ENCODE assay signal across 15 cellular contexts in the genomic region with DNA sequence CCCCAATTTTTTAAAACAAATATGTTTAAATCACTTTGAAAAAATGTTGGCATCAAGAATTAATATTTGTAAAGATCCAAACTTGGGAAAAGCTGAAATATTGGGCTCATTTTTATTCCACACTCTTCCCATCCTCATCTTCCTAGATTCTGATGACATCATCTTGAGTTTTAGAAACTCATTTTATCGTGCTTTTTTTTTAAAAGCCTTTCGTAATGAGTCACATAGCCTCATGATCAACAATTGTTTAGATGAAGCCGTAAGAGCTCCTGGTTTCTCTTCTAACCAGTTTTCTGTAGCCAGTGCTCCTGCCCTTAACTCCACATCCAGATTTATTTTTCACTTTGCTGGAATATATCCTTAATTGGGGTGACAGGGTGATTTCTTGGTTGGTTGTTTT.
DNase-seq lines count a peak whose midpoint lies in the region; ATAC-seq, FAIRE-seq and TF ChIP-seq lines count a peak whose summit lies in the region.
"Had no signal": no experiment of that assay in that cellular context is flagged by ENCODE, and none has a peak within 500 bp of the region (broad histone marks: within the 10 kb centered on the region; RNA-seq: fewer than 3 reads in every experiment).

No MANE protein-coding gene starts in this region.

- no peak for TF ChIP-seq CTCF in fibroblast of lung (conservative IDR thresholded peaks at IDR 0.05 in 1 of 2, IDR thresholded peaks at IDR 0.05 in 1 of 2; ENCODE audit: low read depth in 1 of 2, low read length in 2 of 2)

- peak; percentile 42 for ATAC-seq in activated T-helper 17 cell treated with anti-CD3 and anti-CD28 coated beads, Interleukin-2, amount 50 U/mL, for 72 hours (replicated peaks)
- no peak for ATAC-seq in HG03378 (IDR thresholded peaks at IDR 0.05; ENCODE audit: unreplicated experiment)
- no peak for ATAC-seq in HG03280 (IDR thresholded peaks at IDR 0.05; ENCODE audit: unreplicated experiment)
- ATAC-seq: A549 had no signal

- H3K4me1 Mint-ChIP-seq in activated T-cell treated with anti-CD3 and anti-CD28 coated beads, Interleukin-2, amount 50 U/mL, for 24 hours (ENCODE audit: low read depth): peaks cover 25% of the 10 kb centered on the region
- H3K4me1 Mint-ChIP-seq in activated T-helper 17 cell treated with anti-CD3 and anti-CD28 coated beads, Interleukin-2, amount 50 U/mL, for 72 hours: peaks cover 22% of the 10 kb centered on the region
- H3K4me1 Mint-ChIP-seq in activated T-helper 1 cell treated with anti-CD3 and anti-CD28 coated beads, Interleukin-12 subunit alpha, Interleukin-12 subunit beta, Interleukin-2, Interleukin-4 antibody, amounts not matched to agents 30 ng/mL and 10 ng/mL and 1 ng/mL, durations not matched to agents 14 hours and 24 hours and 36 hours (ENCODE audit: low read depth): peaks cover 35% of the 10 kb centered on the region

- H3K9me3 Mint-ChIP-seq in activated T-cell treated with anti-CD3 and anti-CD28 coated beads, Interleukin-2, amount 50 U/mL, for 24 hours: no peaks in the 10 kb centered on the region
- no peaks in the 10 kb centered on the region for H3K9me3 Mint-ChIP-seq in activated T-helper 17 cell treated with anti-CD3 and anti-CD28 coated beads, Interleukin-2, amount 50 U/mL, for 72 hours
- H3K9me3 Mint-ChIP-seq in activated T-helper 1 cell treated with anti-CD3 and anti-CD28 coated beads, Interleukin-12 subunit alpha, Interleukin-12 subunit beta, Interleukin-2, Interleukin-4 antibody, amounts not matched to agents 30 ng/mL and 10 ng/mL and 1 ng/mL, durations not matched to agents 14 hours and 24 hours and 36 hours: no peaks in the 10 kb centered on the region
- H3K9me3 Mint-ChIP-seq: endodermal cell, neural progenitor cell had no signal

- peak overlapping the region; percentile 44 for H3K4me2 ChIP-seq in fibroblast of lung (ENCODE audit: extremely low read depth, insufficient read depth, low read length)
- H3K4me2 ChIP-seq: A549, neural progenitor cell had no signal

- intact Hi-C loops in activated T-helper 1 cell treated with anti-CD3 and anti-CD28 coated beads, Interleukin-12 subunit alpha, Interleukin-12 subunit beta, Interleukin-2, Interleukin-4 antibody, amounts not matched to agents 30 ng/mL and 10 ng/mL and 1 ng/mL, durations not matched to agents 14 hours and 24 hours and 36 hours (cut with micrococcal nuclease): loop anchor here (2.0 kb wide), 1 partner anchor 20 kb away; no protein-coding TSS in a partner anchor

- H3K4me1 ChIP-seq in fibroblast of lung (ENCODE audit: control insufficient read depth, extremely low read depth, insufficient read depth, low read length): no peaks in the 10 kb centered on the region
- H3K4me1 ChIP-seq: A549, neural progenitor cell, upper lobe of left lung had no signal

- H3K4me3 ChIP-seq in fibroblast of lung (replicated peaks in 1 of 4; ENCODE audit: control extremely low read depth in 1 of 4, insufficient read depth in 1 of 4, low read depth in 3 of 4, low read length in 4 of 4): no peak overlapping the region
- H3K4me3 ChIP-seq: A549, neural progenitor cell, upper lobe of left lung had no signal

- no peaks in the 10 kb centered on the region for H3K27me3 ChIP-seq in fibroblast of lung (ENCODE audit: control insufficient read depth, insufficient read depth, low read length)
- H3K27me3 ChIP-seq: neural progenitor cell, upper lobe of left lung had no signal

- no peak overlapping the region for H3K4me3 Mint-ChIP-seq in activated T-cell treated with anti-CD3 and anti-CD28 coated beads, Interleukin-2, amount 50 U/mL, for 24 hours
- H3K4me3 Mint-ChIP-seq in activated T-helper 17 cell treated with anti-CD3 and anti-CD28 coated beads, Interleukin-2, amount 50 U/mL, for 72 hours: no peak overlapping the region
- H3K4me3 Mint-ChIP-seq in activated T-helper 1 cell treated with anti-CD3 and anti-CD28 coated beads, Interleukin-12 subunit alpha, Interleukin-12 subunit beta, Interleukin-2, Interleukin-4 antibody, amounts not matched to agents 30 ng/mL and 10 ng/mL and 1 ng/mL, durations not matched to agents 14 hours and 24 hours and 36 hours: no peak overlapping the region
- H3K4me3 Mint-ChIP-seq: endodermal cell, neural progenitor cell had no signal

- no peaks in the 10 kb centered on the region for H3K79me2 ChIP-seq in fibroblast of lung (ENCODE audit: control insufficient read depth, insufficient read depth, low read length)

- FAIRE-seq in urothelium cell line (lab: Jason Lieb, UNC): no peak
- FAIRE-seq: A549 had no signal

- H3K27ac Mint-ChIP-seq in activated T-cell treated with anti-CD3 and anti-CD28 coated beads, Interleukin-2, amount 50 U/mL, for 24 hours: peak overlapping the region; percentile 77
- peak overlapping the region; percentile 48 for H3K27ac Mint-ChIP-seq in activated T-helper 17 cell treated with anti-CD3 and anti-CD28 coated beads, Interleukin-2, amount 50 U/mL, for 72 hours
- H3K27ac Mint-ChIP-seq in activated T-helper 1 cell treated with anti-CD3 and anti-CD28 coated beads, Interleukin-12 subunit alpha, Interleukin-12 subunit beta, Interleukin-2, Interleukin-4 antibody, amounts not matched to agents 30 ng/mL and 10 ng/mL and 1 ng/mL, durations not matched to agents 14 hours and 24 hours and 36 hours: no peak overlapping the region
- H3K27ac Mint-ChIP-seq: neural progenitor cell had no signal

- no peak overlapping the region for H3K27ac ChIP-seq in fibroblast of lung (ENCODE audit: insufficient read depth, low read length)
- H3K27ac ChIP-seq: A549, neural progenitor cell had no signal

- H2AFZ ChIP-seq in fibroblast of lung (ENCODE audit: low read length): no peak overlapping the region
- H2AFZ ChIP-seq: neural progenitor cell had no signal

- H3K9ac ChIP-seq in fibroblast of lung (ENCODE audit: insufficient read depth, low read length): no peak overlapping the region
- H3K9ac ChIP-seq: neural progenitor cell had no signal

- H3K36me3 Mint-ChIP-seq in activated T-cell treated with anti-CD3 and anti-CD28 coated beads, Interleukin-2, amount 50 U/mL, for 24 hours (ENCODE audit: low read depth): peaks cover 88% of the 10 kb centered on the region
- H3K36me3 Mint-ChIP-seq in activated T-helper 17 cell treated with anti-CD3 and anti-CD28 coated beads, Interleukin-2, amount 50 U/mL, for 72 hours (ENCODE audit: low read depth): peaks cover 66% of the 10 kb centered on the region
- peaks cover 17% of the 10 kb centered on the region for H3K36me3 Mint-ChIP-seq in activated T-helper 1 cell treated with anti-CD3 and anti-CD28 coated beads, Interleukin-12 subunit alpha, Interleukin-12 subunit beta, Interleukin-2, Interleukin-4 antibody, amounts not matched to agents 30 ng/mL and 10 ng/mL and 1 ng/mL, durations not matched to agents 14 hours and 24 hours and 36 hours (ENCODE audit: low read depth)

- no peaks in the 10 kb centered on the region for H3K36me3 ChIP-seq in fibroblast of lung (ENCODE audit: control insufficient read depth, insufficient read depth, low read length)
- H3K36me3 ChIP-seq: neural progenitor cell had no signal

- H3K9me3 ChIP-seq in fibroblast of lung (ENCODE audit: control insufficient read depth, insufficient read depth, low read depth, low read length): no peaks in the 10 kb centered on the region
- H3K9me3 ChIP-seq: A549, upper lobe of left lung had no signal

- DNase-seq in activated T-cell treated with anti-CD3 and anti-CD28 coated beads, Interleukin-2, amount 50 U/mL, for 24 hours: no peak
- DNase-seq in activated T-cell treated with anti-CD3 and anti-CD28 coated beads, Interleukin-2, amount 50 U/mL, for 48 hours: no peak
- peak; percentile 69 to 80 for DNase-seq in fibroblast of lung (ENCODE audit: low read depth in 2 of 2)
- peak; percentile 30 for DNase-seq in urothelium cell line (ENCODE audit: low spot score)
- DNase-seq in activated T-helper 1 cell treated with anti-CD3 and anti-CD28 coated beads, Interleukin-12 subunit alpha, Interleukin-12 subunit beta, Interleukin-2, Interleukin-4 antibody, amounts not matched to agents 30 ng/mL and 10 ng/mL and 1 ng/mL, durations not matched to agents 14 hours and 24 hours and 36 hours (ENCODE audit: low spot score): no peak
- DNase-seq: endodermal cell, hippocampal formation, NCI-H1694 treated with DMSO at 0.1 percent for 48 hours, NCI-H82, upper lobe of left lung had no signal

- H4K20me1 ChIP-seq in fibroblast of lung (ENCODE audit: control insufficient read depth, extremely low read depth, insufficient read depth, low read length): no peaks in the 10 kb centered on the region

- no peaks in the 10 kb centered on the region for H3K27me3 Mint-ChIP-seq in activated T-cell treated with anti-CD3 and anti-CD28 coated beads, Interleukin-2, amount 50 U/mL, for 24 hours
- no peaks in the 10 kb centered on the region for H3K27me3 Mint-ChIP-seq in activated T-helper 17 cell treated with anti-CD3 and anti-CD28 coated beads, Interleukin-2, amount 50 U/mL, for 72 hours
- H3K27me3 Mint-ChIP-seq in activated T-helper 1 cell treated with anti-CD3 and anti-CD28 coated beads, Interleukin-12 subunit alpha, Interleukin-12 subunit beta, Interleukin-2, Interleukin-4 antibody, amounts not matched to agents 30 ng/mL and 10 ng/mL and 1 ng/mL, durations not matched to agents 14 hours and 24 hours and 36 hours (ENCODE audit: insufficient read depth): no peaks in the 10 kb centered on the region

Comparison
In these comparisons a context has a peak if more than half of its experiments do, and no peak if none do; other contexts are left out.
1. DNase-seq: peak in fibroblast of lung (2 of 2) and urothelium cell line (single experiment); none in activated T-cell treated with anti-CD3 and anti-CD28 coated beads, Interleukin-2, amount 50 U/mL, for 24 hours (single experiment), activated T-cell treated with anti-CD3 and anti-CD28 coated beads, Interleukin-2, amount 50 U/mL, for 48 hours (0 of 2) and activated T-helper 1 cell treated with anti-CD3 and anti-CD28 coated beads, Interleukin-12 subunit alpha, Interleukin-12 subunit beta, Interleukin-2, Interleukin-4 antibody, amounts not matched to agents 30 ng/mL and 10 ng/mL and 1 ng/mL, durations not matched to agents 14 hours and 24 hours and 36 hours (single experiment).